29 cellular contexts compared by ENCODE assay signal in the genomic region with DNA sequence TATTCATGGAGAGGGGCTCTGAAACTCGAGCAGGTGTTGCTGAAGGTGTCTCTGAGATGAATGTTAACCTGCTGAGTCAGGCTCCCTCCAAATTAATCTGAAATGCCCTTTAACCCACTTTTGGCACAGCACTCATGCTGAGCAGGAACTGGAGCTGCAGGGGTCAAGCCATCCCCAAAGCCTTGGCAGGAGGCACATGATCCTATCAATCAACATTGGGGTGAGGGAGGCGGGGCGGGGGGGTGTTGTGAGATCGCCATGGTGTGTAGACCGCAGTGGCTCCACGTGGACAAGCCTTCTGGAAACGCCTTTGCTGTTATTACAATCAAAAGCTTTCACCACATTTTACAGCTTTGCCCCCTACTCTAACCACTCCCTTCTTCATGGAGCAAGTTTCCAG. TPM values are rescaled to one million over a fixed set of nuclear protein-coding genes. Genes with fewer than 3 reads are reported as not detected.
"Had no signal": no experiment of that assay in that cellular context is flagged by ENCODE, and none has a peak within 500 bp of the region (broad histone marks: within the 10 kb centered on the region; RNA-seq: fewer than 3 reads in every experiment).

No MANE protein-coding gene starts in this region.

- DNase-seq: activated CD4-positive, alpha-beta memory T cell treated with anti-CD3 and anti-CD28 coated beads, Interleukin-2, amount 10 ng/mL, durations not matched to agents 7 days and 5 days; activated CD4-positive, alpha-beta T cell treated with anti-CD3 and anti-CD28 coated beads for 36 hours; activated CD4-positive, alpha-beta T cell treated with anti-CD3 and anti-CD28 coated beads, Interleukin-2, amount 50 U/mL, for 1 hour; activated gamma-delta T cell; activated naive CD4-positive, alpha-beta T cell treated with anti-CD3 and anti-CD28 coated beads for 36 hours; activated T-cell treated with anti-CD3 and anti-CD28 coated beads for 4 hours; activated T-cell treated with anti-CD3 and anti-CD28 coated beads, Interleukin-2, amount 50 U/mL, for 48 hours; amygdala; brain microvascular endothelial cell; Kasumi-1; KBM-7; NCI-H1105 treated with DMSO at 0.1 percent for 48 hours; NCI-H1436 treated with DMSO at 0.1 percent for 48 hours; NCI-H187 treated with DMSO at 0.1 percent for 48 hours; NCI-H2081 treated with DMSO at 0.1 percent for 48 hours; NCI-H446; NCI-H524; NCI-H774; SIG-M5; T-cell; T-helper 2 cell; T1000; WERI-Rb-1 had no signal

- H3K27me3 ChIP-seq: brain microvascular endothelial cell, cardiac muscle cell had no signal

- H3K27ac ChIP-seq: brain microvascular endothelial cell, cardiac muscle cell, SK-N-MC, WERI-Rb-1 had no signal

- H3K4me3 ChIP-seq: cardiac muscle cell, SK-N-MC had no signal

- ATAC-seq: activated CD4-positive, alpha-beta T cell treated with anti-CD3 and anti-CD28 coated beads for 36 hours; activated T-helper 17 cell treated with anti-CD3 and anti-CD28 coated beads, Interleukin-2, amount 50 U/mL, for 72 hours; T-cell had no signal

- H3K36me3 ChIP-seq: brain microvascular endothelial cell, cardiac muscle cell, WERI-Rb-1 had no signal

- FAIRE-seq: astrocyte had no signal

RNA-seq across cellular contexts. Expression of a gene that starts 16.5 kb away (rescaled TPM):
- total RNA-seq: activated naive CD4-positive, alpha-beta T cell treated with anti-CD3 and anti-CD28 coated beads for 36 hours; cardiac muscle cell; OCI-LY7; RPMI7951; T-cell had no signal
- polyA plus RNA-seq: cardiac muscle cell had no signal
